Comparison of ENCODE assay signal across 1 cellular context in genomic region chr16:27317320-27317719, GRCh38.
TF ChIP-seq lines count a peak whose summit lies in the region.

No MANE protein-coding gene starts in this region.

TF ChIP-seq in H1, 55 proteins besides CTCF, POLR2A, EP300 and RAD21:
- TF ChIP-seq CHD1 (IDR thresholded peaks at IDR 0.05; ENCODE audit: low read depth, low read length) (no peak), MAX (IDR thresholded peaks at IDR 0.05) (no peak), BRCA1 (IDR thresholded peaks at IDR 0.05; ENCODE audit: low read depth, low read length) (no peak), SP2 (IDR thresholded peaks at IDR 0.05; ENCODE audit: low read length) (no peak), CEBPB (IDR thresholded peaks at IDR 0.05; ENCODE audit: low read depth, low read length) (no peak), TAF7 (optimal IDR thresholded peaks at IDR 0.05; ENCODE audit: borderline replicate concordance, low read depth, low read length) (no peak), JUN (IDR thresholded peaks at IDR 0.05; ENCODE audit: low read depth, low read length) (no peak), BCL11A (IDR thresholded peaks at IDR 0.05; ENCODE audit: low read depth in 2 of 2, low read length in 2 of 2) (no peak), SIX5 (IDR thresholded peaks at IDR 0.05; ENCODE audit: low read depth, low read length) (no peak), NANOG (IDR thresholded peaks at IDR 0.05; ENCODE audit: insufficient read depth, low read depth, low read length, poor library complexity, severe bottlenecking) (no peak), SAP30 (IDR thresholded peaks at IDR 0.05; ENCODE audit: insufficient read depth, insufficient replicate concordance, low read length) (no peak), SUZ12 (IDR thresholded peaks at IDR 0.05; ENCODE audit: low read length) (no peak), CBX8 (IDR thresholded peaks at IDR 0.05; ENCODE audit: borderline replicate concordance, low read depth, low read length) (no peak), ASH2L (IDR thresholded peaks at IDR 0.05; ENCODE audit: low read length) (no peak), YY1 (IDR thresholded peaks at IDR 0.05; ENCODE audit: low read depth, low read length) (no peak), POU5F1 (IDR thresholded peaks at IDR 0.05; ENCODE audit: low read depth, low read length) (no peak), KDM1A (IDR thresholded peaks at IDR 0.05; ENCODE audit: borderline replicate concordance, low read length) (no peak), SP1 (IDR thresholded peaks at IDR 0.05; ENCODE audit: low read depth, low read length) (no peak)
- TF ChIP-seq, protein P1, sequence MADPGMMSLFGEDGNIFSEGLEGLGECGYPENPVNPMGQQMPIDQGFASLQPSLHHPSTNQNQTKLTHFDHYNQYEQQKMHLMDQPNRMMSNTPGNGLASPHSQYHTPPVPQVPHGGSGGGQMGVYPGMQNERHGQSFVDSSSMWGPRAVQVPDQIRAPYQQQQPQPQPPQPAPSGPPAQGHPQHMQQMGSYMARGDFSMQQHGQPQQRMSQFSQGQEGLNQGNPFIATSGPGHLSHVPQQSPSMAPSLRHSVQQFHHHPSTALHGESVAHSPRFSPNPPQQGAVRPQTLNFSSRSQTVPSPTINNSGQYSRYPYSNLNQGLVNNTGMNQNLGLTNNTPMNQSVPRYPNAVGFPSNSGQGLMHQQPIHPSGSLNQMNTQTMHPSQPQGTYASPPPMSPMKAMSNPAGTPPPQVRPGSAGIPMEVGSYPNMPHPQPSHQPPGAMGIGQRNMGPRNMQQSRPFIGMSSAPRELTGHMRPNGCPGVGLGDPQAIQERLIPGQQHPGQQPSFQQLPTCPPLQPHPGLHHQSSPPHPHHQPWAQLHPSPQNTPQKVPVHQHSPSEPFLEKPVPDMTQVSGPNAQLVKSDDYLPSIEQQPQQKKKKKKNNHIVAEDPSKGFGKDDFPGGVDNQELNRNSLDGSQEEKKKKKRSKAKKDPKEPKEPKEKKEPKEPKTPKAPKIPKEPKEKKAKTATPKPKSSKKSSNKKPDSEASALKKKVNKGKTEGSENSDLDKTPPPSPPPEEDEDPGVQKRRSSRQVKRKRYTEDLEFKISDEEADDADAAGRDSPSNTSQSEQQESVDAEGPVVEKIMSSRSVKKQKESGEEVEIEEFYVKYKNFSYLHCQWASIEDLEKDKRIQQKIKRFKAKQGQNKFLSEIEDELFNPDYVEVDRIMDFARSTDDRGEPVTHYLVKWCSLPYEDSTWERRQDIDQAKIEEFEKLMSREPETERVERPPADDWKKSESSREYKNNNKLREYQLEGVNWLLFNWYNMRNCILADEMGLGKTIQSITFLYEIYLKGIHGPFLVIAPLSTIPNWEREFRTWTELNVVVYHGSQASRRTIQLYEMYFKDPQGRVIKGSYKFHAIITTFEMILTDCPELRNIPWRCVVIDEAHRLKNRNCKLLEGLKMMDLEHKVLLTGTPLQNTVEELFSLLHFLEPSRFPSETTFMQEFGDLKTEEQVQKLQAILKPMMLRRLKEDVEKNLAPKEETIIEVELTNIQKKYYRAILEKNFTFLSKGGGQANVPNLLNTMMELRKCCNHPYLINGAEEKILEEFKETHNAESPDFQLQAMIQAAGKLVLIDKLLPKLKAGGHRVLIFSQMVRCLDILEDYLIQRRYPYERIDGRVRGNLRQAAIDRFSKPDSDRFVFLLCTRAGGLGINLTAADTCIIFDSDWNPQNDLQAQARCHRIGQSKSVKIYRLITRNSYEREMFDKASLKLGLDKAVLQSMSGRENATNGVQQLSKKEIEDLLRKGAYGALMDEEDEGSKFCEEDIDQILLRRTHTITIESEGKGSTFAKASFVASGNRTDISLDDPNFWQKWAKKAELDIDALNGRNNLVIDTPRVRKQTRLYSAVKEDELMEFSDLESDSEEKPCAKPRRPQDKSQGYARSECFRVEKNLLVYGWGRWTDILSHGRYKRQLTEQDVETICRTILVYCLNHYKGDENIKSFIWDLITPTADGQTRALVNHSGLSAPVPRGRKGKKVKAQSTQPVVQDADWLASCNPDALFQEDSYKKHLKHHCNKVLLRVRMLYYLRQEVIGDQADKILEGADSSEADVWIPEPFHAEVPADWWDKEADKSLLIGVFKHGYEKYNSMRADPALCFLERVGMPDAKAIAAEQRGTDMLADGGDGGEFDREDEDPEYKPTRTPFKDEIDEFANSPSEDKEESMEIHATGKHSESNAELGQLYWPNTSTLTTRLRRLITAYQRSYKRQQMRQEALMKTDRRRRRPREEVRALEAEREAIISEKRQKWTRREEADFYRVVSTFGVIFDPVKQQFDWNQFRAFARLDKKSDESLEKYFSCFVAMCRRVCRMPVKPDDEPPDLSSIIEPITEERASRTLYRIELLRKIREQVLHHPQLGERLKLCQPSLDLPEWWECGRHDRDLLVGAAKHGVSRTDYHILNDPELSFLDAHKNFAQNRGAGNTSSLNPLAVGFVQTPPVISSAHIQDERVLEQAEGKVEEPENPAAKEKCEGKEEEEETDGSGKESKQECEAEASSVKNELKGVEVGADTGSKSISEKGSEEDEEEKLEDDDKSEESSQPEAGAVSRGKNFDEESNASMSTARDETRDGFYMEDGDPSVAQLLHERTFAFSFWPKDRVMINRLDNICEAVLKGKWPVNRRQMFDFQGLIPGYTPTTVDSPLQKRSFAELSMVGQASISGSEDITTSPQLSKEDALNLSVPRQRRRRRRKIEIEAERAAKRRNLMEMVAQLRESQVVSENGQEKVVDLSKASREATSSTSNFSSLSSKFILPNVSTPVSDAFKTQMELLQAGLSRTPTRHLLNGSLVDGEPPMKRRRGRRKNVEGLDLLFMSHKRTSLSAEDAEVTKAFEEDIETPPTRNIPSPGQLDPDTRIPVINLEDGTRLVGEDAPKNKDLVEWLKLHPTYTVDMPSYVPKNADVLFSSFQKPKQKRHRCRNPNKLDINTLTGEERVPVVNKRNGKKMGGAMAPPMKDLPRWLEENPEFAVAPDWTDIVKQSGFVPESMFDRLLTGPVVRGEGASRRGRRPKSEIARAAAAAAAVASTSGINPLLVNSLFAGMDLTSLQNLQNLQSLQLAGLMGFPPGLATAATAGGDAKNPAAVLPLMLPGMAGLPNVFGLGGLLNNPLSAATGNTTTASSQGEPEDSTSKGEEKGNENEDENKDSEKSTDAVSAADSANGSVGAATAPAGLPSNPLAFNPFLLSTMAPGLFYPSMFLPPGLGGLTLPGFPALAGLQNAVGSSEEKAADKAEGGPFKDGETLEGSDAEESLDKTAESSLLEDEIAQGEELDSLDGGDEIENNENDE (IDR thresholded peaks at IDR 0.05; ENCODE audit: insufficient replicate concordance, low read length): no peak
